27 cellular contexts compared by ENCODE assay signal in genomic region chr11:107679255-107680024, GRCh38. TPM values are rescaled to one million over a fixed set of nuclear protein-coding genes. Genes with fewer than 3 reads are reported as not detected.
"Had no signal": no experiment of that assay in that cellular context is flagged by ENCODE, and none has a peak within 500 bp of the region (broad histone marks: within the 10 kb centered on the region; RNA-seq: fewer than 3 reads in every experiment).

No MANE protein-coding gene starts in this region.

- H3K4me1 Mint-ChIP-seq: naive B cell; nephron progenitor cell; stimulated activated naive CD8-positive, alpha-beta T cell treated with anti-CD3 and anti-CD28 coated beads, Interleukin-15, amount 100 ng/mL, for 72 hours had no signal

- DNase-seq: effector memory CD8-positive, alpha-beta T cell; esophagus squamous epithelium; foreskin fibroblast; kidney; left cardiac atrium; left ventricle myocardium superior; mesenchymal stem cell; naive B cell; nephron progenitor cell; posterior cingulate gyrus; sigmoid colon; stimulated activated CD4-positive, alpha-beta T cell treated with anti-CD3 and anti-CD28 coated beads, Interleukin-2, amount 100 ng/mL, for 24 hours; stimulated activated CD4-positive, alpha-beta T cell treated with anti-CD3 and anti-CD28 coated beads, Interleukin-4, amount 100 ng/mL, for 4 hours; stimulated activated naive B cell treated with anti-CD40 and anti-IgM and Interleukin-4, amounts not matched to agents 10 μg/mL and 1 μg/mL and 100 μg/mL, for 72 hours; stimulated activated naive CD8-positive, alpha-beta T cell treated with anti-CD3 and anti-CD28 coated beads, Interleukin-15, amount 100 ng/mL, for 72 hours; testis; transverse colon had no signal

- FAIRE-seq: colon, kidney had no signal

- H3K36me3 ChIP-seq: esophagus squamous epithelium, gastroesophageal sphincter, right atrium auricular region, sigmoid colon, transverse colon had no signal

- ATAC-seq: effector memory CD8-positive, alpha-beta T cell; gastroesophageal sphincter; left cardiac atrium; left ventricle myocardium superior; stimulated activated naive B cell treated with anti-CD40 and anti-IgM and Interleukin-4, amounts not matched to agents 10 μg/mL and 1 μg/mL and 100 μg/mL, for 72 hours; stimulated activated naive CD8-positive, alpha-beta T cell treated with anti-CD3 and anti-CD28 coated beads, Interleukin-15, amount 100 ng/mL, for 72 hours had no signal

- H3K36me3 Mint-ChIP-seq: naive B cell; stimulated activated naive B cell treated with anti-CD40 and anti-IgM and Interleukin-4, amounts not matched to agents 10 μg/mL and 1 μg/mL and 100 μg/mL, for 72 hours had no signal

- H3K4me2 ChIP-seq: hepatocyte had no signal

- H3K9me3 Mint-ChIP-seq: dendritic cell treated with granulocyte-macrophage colony-stimulating factor and Interleukin-4, amounts not matched to agents 40 ng/mL and 50 ng/mL, for 4 days; effector memory CD8-positive, alpha-beta T cell; naive B cell; nephron progenitor cell; stimulated activated naive B cell treated with anti-CD40 and anti-IgM and Interleukin-4, amounts not matched to agents 10 μg/mL and 1 μg/mL and 100 μg/mL, for 72 hours; stimulated activated naive CD8-positive, alpha-beta T cell treated with anti-CD3 and anti-CD28 coated beads, Interleukin-15, amount 100 ng/mL, for 72 hours had no signal

- H3K27ac ChIP-seq: esophagus squamous epithelium, gastroesophageal sphincter, hepatocyte, right atrium auricular region, sigmoid colon, skin epidermis, testis, transverse colon had no signal

- H3K4me3 ChIP-seq: esophagus squamous epithelium, gastroesophageal sphincter, hepatocyte, lung, right atrium auricular region, sigmoid colon, skin epidermis, testis, transverse colon had no signal

- H3K79me2 ChIP-seq: hepatocyte had no signal

- H3K27me3 ChIP-seq: esophagus squamous epithelium, gastroesophageal sphincter, hepatocyte, right atrium auricular region, sigmoid colon, testis, transverse colon had no signal

- H3K27ac Mint-ChIP-seq: dendritic cell treated with granulocyte-macrophage colony-stimulating factor and Interleukin-4, amounts not matched to agents 40 ng/mL and 50 ng/mL, for 4 days; effector memory CD8-positive, alpha-beta T cell; naive B cell; nephron progenitor cell; stimulated activated naive B cell treated with anti-CD40 and anti-IgM and Interleukin-4, amounts not matched to agents 10 μg/mL and 1 μg/mL and 100 μg/mL, for 72 hours had no signal

- H3K4me3 Mint-ChIP-seq: dendritic cell treated with granulocyte-macrophage colony-stimulating factor and Interleukin-4, amounts not matched to agents 40 ng/mL and 50 ng/mL, for 4 days; effector memory CD8-positive, alpha-beta T cell; naive B cell; nephron progenitor cell; stimulated activated naive B cell treated with anti-CD40 and anti-IgM and Interleukin-4, amounts not matched to agents 10 μg/mL and 1 μg/mL and 100 μg/mL, for 72 hours; stimulated activated naive CD8-positive, alpha-beta T cell treated with anti-CD3 and anti-CD28 coated beads, Interleukin-15, amount 100 ng/mL, for 72 hours had no signal

- H3K4me1 ChIP-seq: gastroesophageal sphincter, right atrium auricular region, sigmoid colon, testis, transverse colon had no signal

- H2AFZ ChIP-seq: hepatocyte had no signal

- H3K9me3 ChIP-seq: esophagus squamous epithelium, gastroesophageal sphincter, right atrium auricular region, sigmoid colon, testis, transverse colon had no signal

RNA-seq across cellular contexts. Expression of gene SLN, which starts 32.4 kb away (rescaled TPM):
- total RNA-seq: esophagus squamous epithelium, kidney, lung, osteocyte, pulmonary artery endothelial cell, sigmoid colon, subcutaneous adipose tissue, testis had no signal
- polyA plus RNA-seq: sigmoid colon had no signal
